ENCODE assay signal across 2 cellular contexts in the genomic region with DNA sequence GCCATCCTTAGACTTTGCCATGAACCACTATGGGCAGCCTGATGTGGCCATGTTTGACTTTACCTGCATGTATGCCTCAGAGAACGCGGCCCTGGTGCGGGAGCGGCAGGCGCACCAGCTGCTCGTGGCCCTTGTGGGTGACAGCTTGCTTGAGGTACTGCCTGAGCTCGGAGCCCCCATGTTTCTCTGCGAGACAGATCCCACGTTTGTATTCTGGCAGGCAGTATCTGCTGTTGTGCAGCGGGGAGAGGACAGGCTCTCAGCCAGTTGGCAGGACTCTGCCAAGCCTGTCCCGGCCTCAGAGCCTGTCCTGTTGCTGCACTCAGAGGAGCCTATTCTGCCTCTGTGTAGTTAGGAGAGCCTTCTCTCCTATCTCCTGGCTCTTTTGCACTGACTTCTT.
TF ChIP-seq lines count a peak whose summit lies in the region.

No MANE protein-coding gene starts in this region.

TF ChIP-seq in liver, 16 proteins besides CTCF, POLR2A, EP300 and RAD21:
- TF ChIP-seq, protein P1, sequence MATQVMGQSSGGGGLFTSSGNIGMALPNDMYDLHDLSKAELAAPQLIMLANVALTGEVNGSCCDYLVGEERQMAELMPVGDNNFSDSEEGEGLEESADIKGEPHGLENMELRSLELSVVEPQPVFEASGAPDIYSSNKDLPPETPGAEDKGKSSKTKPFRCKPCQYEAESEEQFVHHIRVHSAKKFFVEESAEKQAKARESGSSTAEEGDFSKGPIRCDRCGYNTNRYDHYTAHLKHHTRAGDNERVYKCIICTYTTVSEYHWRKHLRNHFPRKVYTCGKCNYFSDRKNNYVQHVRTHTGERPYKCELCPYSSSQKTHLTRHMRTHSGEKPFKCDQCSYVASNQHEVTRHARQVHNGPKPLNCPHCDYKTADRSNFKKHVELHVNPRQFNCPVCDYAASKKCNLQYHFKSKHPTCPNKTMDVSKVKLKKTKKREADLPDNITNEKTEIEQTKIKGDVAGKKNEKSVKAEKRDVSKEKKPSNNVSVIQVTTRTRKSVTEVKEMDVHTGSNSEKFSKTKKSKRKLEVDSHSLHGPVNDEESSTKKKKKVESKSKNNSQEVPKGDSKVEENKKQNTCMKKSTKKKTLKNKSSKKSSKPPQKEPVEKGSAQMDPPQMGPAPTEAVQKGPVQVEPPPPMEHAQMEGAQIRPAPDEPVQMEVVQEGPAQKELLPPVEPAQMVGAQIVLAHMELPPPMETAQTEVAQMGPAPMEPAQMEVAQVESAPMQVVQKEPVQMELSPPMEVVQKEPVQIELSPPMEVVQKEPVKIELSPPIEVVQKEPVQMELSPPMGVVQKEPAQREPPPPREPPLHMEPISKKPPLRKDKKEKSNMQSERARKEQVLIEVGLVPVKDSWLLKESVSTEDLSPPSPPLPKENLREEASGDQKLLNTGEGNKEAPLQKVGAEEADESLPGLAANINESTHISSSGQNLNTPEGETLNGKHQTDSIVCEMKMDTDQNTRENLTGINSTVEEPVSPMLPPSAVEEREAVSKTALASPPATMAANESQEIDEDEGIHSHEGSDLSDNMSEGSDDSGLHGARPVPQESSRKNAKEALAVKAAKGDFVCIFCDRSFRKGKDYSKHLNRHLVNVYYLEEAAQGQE (IDR thresholded peaks at IDR 0.05): no peak
- TF ChIP-seq, protein P2, sequence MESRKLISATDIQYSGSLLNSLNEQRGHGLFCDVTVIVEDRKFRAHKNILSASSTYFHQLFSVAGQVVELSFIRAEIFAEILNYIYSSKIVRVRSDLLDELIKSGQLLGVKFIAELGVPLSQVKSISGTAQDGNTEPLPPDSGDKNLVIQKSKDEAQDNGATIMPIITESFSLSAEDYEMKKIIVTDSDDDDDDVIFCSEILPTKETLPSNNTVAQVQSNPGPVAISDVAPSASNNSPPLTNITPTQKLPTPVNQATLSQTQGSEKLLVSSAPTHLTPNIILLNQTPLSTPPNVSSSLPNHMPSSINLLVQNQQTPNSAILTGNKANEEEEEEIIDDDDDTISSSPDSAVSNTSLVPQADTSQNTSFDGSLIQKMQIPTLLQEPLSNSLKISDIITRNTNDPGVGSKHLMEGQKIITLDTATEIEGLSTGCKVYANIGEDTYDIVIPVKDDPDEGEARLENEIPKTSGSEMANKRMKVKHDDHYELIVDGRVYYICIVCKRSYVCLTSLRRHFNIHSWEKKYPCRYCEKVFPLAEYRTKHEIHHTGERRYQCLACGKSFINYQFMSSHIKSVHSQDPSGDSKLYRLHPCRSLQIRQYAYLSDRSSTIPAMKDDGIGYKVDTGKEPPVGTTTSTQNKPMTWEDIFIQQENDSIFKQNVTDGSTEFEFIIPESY (IDR thresholded peaks at IDR 0.05): no peak
- TF ChIP-seq RXRA (IDR thresholded peaks at IDR 0.05) (peak; percentile 21 to 37), EGR1 (IDR thresholded peaks at IDR 0.05; ENCODE audit: low read depth in 2 of 2) (no peak), FOXA2 (IDR thresholded peaks at IDR 0.05) (no peak), HNF4A (conservative IDR thresholded peaks at IDR 0.05) (peak; percentile 42 to 48), FOXA1 (IDR thresholded peaks at IDR 0.05) (no peak), SP1 (IDR thresholded peaks at IDR 0.05) (peak; percentile 25), JUND (IDR thresholded peaks at IDR 0.05) (no peak), TAF1 (conservative IDR thresholded peaks at IDR 0.05) (no peak), YY1 (IDR thresholded peaks at IDR 0.05) (peak; percentile 67)
- TF ChIP-seq, protein P3, sequence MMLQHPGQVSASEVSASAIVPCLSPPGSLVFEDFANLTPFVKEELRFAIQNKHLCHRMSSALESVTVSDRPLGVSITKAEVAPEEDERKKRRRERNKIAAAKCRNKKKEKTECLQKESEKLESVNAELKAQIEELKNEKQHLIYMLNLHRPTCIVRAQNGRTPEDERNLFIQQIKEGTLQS (IDR thresholded peaks at IDR 0.05): no peak

TF ChIP-seq in HepG2, 621 proteins besides CTCF, POLR2A, EP300 and RAD21:
- TF ChIP-seq, protein P4, sequence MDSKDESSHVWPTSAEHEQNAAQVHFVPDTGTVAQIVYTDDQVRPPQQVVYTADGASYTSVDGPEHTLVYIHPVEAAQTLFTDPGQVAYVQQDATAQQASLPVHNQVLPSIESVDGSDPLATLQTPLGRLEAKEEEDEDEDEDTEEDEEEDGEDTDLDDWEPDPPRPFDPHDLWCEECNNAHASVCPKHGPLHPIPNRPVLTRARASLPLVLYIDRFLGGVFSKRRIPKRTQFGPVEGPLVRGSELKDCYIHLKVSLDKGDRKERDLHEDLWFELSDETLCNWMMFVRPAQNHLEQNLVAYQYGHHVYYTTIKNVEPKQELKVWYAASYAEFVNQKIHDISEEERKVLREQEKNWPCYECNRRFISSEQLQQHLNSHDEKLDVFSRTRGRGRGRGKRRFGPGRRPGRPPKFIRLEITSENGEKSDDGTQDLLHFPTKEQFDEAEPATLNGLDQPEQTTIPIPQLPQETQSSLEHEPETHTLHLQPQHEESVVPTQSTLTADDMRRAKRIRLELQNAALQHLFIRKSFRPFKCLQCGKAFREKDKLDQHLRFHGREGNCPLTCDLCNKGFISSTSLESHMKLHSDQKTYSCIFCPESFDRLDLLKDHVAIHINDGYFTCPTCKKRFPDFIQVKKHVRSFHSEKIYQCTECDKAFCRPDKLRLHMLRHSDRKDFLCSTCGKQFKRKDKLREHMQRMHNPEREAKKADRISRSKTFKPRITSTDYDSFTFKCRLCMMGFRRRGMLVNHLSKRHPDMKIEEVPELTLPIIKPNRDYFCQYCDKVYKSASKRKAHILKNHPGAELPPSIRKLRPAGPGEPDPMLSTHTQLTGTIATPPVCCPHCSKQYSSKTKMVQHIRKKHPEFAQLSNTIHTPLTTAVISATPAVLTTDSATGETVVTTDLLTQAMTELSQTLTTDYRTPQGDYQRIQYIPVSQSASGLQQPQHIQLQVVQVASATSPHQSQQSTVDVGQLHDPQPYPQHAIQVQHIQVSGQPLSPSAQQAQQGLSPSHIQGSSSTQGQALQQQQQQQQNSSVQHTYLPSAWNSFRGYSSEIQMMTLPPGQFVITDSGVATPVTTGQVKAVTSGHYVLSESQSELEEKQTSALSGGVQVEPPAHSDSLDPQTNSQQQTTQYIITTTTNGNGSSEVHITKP (CRISPR knock-in tag; IDR thresholded peaks at IDR 0.05; ENCODE audit: low read depth): no peak
- no peak for TF ChIP-seq YEATS4 (CRISPR knock-in tag; IDR thresholded peaks at IDR 0.05; ENCODE audit: borderline replicate concordance)
- no peak for TF ChIP-seq ZNF549 (CRISPR knock-in tag; IDR thresholded peaks at IDR 0.05)
- no peak for TF ChIP-seq ATF7 (IDR thresholded peaks at IDR 0.05)
- TF ChIP-seq ATF7 (CRISPR knock-in tag; IDR thresholded peaks at IDR 0.05): no peak
